12 cellular contexts compared by ENCODE assay signal in genomic region chr5:127080001-127080478, GRCh38. TPM values are rescaled to one million over a fixed set of nuclear protein-coding genes. Genes with fewer than 3 reads are reported as not detected.
DNase-seq lines count a peak whose midpoint lies in the region; ATAC-seq, FAIRE-seq and TF ChIP-seq lines count a peak whose summit lies in the region.
"Had no signal": no experiment of that assay in that cellular context is flagged by ENCODE, and none has a peak within 500 bp of the region (broad histone marks: within the 10 kb centered on the region; RNA-seq: fewer than 3 reads in every experiment).

No MANE protein-coding gene starts in this region.

- peaks cover 3% of the 10 kb centered on the region; the same call in 1 of the 2 replicates for H3K9me3 Mint-ChIP-seq in WTC11
- H3K9me3 Mint-ChIP-seq in nephron, result no peaks in the 10 kb centered on the region
- H3K9me3 Mint-ChIP-seq: stimulated activated naive CD8-positive, alpha-beta T cell treated with anti-CD3 and anti-CD28 coated beads, Interleukin-15, Interleukin-2, amounts not matched to agents 100 ng/mL and 50 ng/mL, for 24 hours had no signal

- DNase-seq in HuH-7 (ENCODE audit: low spot score), result peak; percentile 42
- DNase-seq in NCI-H524 (lab: John Stamatoyannopoulos, UW), result peak; percentile 77 to 91
- no peak for DNase-seq in WTC11 (ENCODE audit: low spot score)
- no peak for DNase-seq in middle frontal gyrus (ENCODE audit: extremely low spot score, low spot score)
- DNase-seq in frontal cortex (ENCODE audit: low spot score in 2 of 2), result no peak
- DNase-seq in GM10266 (ENCODE audit: extremely low spot score), result no peak
- DNase-seq: ovary; stimulated activated CD4-positive, alpha-beta T cell treated with anti-CD3 and anti-CD28 coated beads, Interleukin-2, amount 100 ng/mL, for 24 hours had no signal

- ATAC-seq in WTC11 (peak; percentile 89), GM18498 (IDR thresholded peaks at IDR 0.05; ENCODE audit: unreplicated experiment) (no peak)

- no peak for TF ChIP-seq CTCF in WTC11 (IDR thresholded peaks at IDR 0.05)
- no peak for TF ChIP-seq CTCF in nephron (IDR thresholded peaks at IDR 0.05; ENCODE audit: unreplicated experiment in 3 of 3)
- no peak for TF ChIP-seq CTCF in GM10266 (IDR thresholded peaks at IDR 0.05; ENCODE audit: control insufficient read depth, insufficient read depth, low read depth, missing control alignments)

- H3K4me3 Mint-ChIP-seq in WTC11 (peak overlapping the region; percentile 2; the same call in 1 of the 2 replicates), nephron (peak overlapping the region in 1 of 3 experiments; percentile 4)
- H3K4me3 Mint-ChIP-seq: stimulated activated naive CD8-positive, alpha-beta T cell treated with anti-CD3 and anti-CD28 coated beads, Interleukin-15, Interleukin-2, amounts not matched to agents 100 ng/mL and 50 ng/mL, for 24 hours had no signal

- H3K4me1 Mint-ChIP-seq in WTC11 (peaks cover 51% of the 10 kb centered on the region), nephron (peaks cover 24% of the 10 kb centered on the region)

- H3K36me3 Mint-ChIP-seq in WTC11 (no peaks in the 10 kb centered on the region), nephron (ENCODE audit: low read depth) (no peaks in the 10 kb centered on the region)

- CTCF ChIA-PET in WTC11 (lab: Charles Lee), result interaction anchor here (0.6 to 1.4 kb wide), 4 partner anchors 9 to 413 kb away, joined by 3 to 5 read pairs (median 4); no protein-coding TSS in a partner anchor

- H3K27me3 Mint-ChIP-seq in WTC11 (ENCODE audit: low read depth) (peaks cover 8% of the 10 kb centered on the region), nephron (ENCODE audit: low read depth) (peaks cover 4% of the 10 kb centered on the region)

- POLR2A ChIA-PET in WTC11 (lab: Charles Lee), result no interaction called here

- no peak for FAIRE-seq in frontal cortex (lab: Jason Lieb, UNC)
- FAIRE-seq: endometrium had no signal

- H3K27ac Mint-ChIP-seq in WTC11, result peak overlapping the region; percentile 67
- H3K27ac Mint-ChIP-seq in nephron, result peak overlapping the region in 2 of 3 experiments; percentile 21 to 24
- H3K27ac Mint-ChIP-seq: stimulated activated naive CD8-positive, alpha-beta T cell treated with anti-CD3 and anti-CD28 coated beads, Interleukin-15, Interleukin-2, amounts not matched to agents 100 ng/mL and 50 ng/mL, for 24 hours had no signal

TF ChIP-seq in WTC11, 78 proteins besides CTCF, POLR2A, EP300 and RAD21:
- no peak for TF ChIP-seq OVOL2 (CRISPR knock-in tag; IDR thresholded peaks at IDR 0.05; ENCODE audit: borderline replicate concordance)
- TF ChIP-seq SMAD4 (CRISPR knock-in tag; IDR thresholded peaks at IDR 0.05), result no peak
- TF ChIP-seq ETV6 (CRISPR knock-in tag; IDR thresholded peaks at IDR 0.05), result no peak
- no peak for TF ChIP-seq MLX (CRISPR knock-in tag; IDR thresholded peaks at IDR 0.05)
- TF ChIP-seq NFYB (CRISPR knock-in tag; conservative IDR thresholded peaks at IDR 0.05; ENCODE audit: low read depth), result no peak
- TF ChIP-seq FOXP1 (CRISPR knock-in tag; IDR thresholded peaks at IDR 0.05; ENCODE audit: borderline replicate concordance), result no peak
- TF ChIP-seq ZNF425 (CRISPR knock-in tag; conservative IDR thresholded peaks at IDR 0.05), result no peak
- TF ChIP-seq JAZF1 (CRISPR knock-in tag; IDR thresholded peaks at IDR 0.05), result no peak
- peak; percentile 45; the same call in 1 of the 2 replicates for TF ChIP-seq ZMAT4 (CRISPR knock-in tag; IDR thresholded peaks at IDR 0.05)
TF ChIP-seq in WTC11: peak in this region for 1.

RNA-seq across cellular contexts. Expression of gene C5orf63, which starts 6.7 kb away (rescaled TPM):
- 3.1 to 4.1 TPM (median 3.4 TPM) in 3 replicates for total RNA-seq in WTC11 (2021)
- total RNA-seq in frontal cortex, result 7.7 TPM

RNA-seq across cellular contexts. Expression of gene MARCHF3, which starts 49.7 kb away (rescaled TPM):
- 11.1 to 16.1 TPM (median 13.5 TPM) in 3 replicates for total RNA-seq in WTC11 (2021)
- total RNA-seq in frontal cortex, result 28.1 TPM

Comparison
In these comparisons a context has a peak if more than half of its experiments do, and no peak if none do; other contexts are left out.
1. DNase-seq: peak in HuH-7 (single experiment) and NCI-H524 (2 of 2); none in WTC11 (single experiment), middle frontal gyrus (single experiment), frontal cortex (0 of 2) and GM10266 (single experiment).